Comparison of ENCODE assay signal across 11 cellular contexts in genomic region chr5:135890867-135891266, GRCh38. TPM values are rescaled to one million over a fixed set of nuclear protein-coding genes. Genes with fewer than 3 reads are reported as not detected.
DNase-seq lines count a peak whose midpoint lies in the region; ATAC-seq and TF ChIP-seq lines count a peak whose summit lies in the region.
"Had no signal": no experiment of that assay in that cellular context is flagged by ENCODE, and none has a peak within 500 bp of the region (broad histone marks: within the 10 kb centered on the region; RNA-seq: fewer than 3 reads in every experiment).

No MANE protein-coding gene starts in this region.

- peaks cover 4 to 12% of the 10 kb centered on the region in 2 donors for H3K4me1 Mint-ChIP-seq in effector memory CD8-positive, alpha-beta T cell (ENCODE audit: low read depth in 2 of 2)
- peaks cover 16% of the 10 kb centered on the region for H3K4me1 Mint-ChIP-seq in WTC11

- POLR2A ChIA-PET in WTC11 (lab: Charles Lee), result interaction anchor here (0.9 kb wide), 1 partner anchor 241 kb away, joined by 3 read pairs; the partner anchor contains the start of gene SMAD5

- H3K36me3 Mint-ChIP-seq in effector memory CD8-positive, alpha-beta T cell (ENCODE audit: insufficient read depth), result no peaks in the 10 kb centered on the region
- H3K36me3 Mint-ChIP-seq in WTC11, result no peaks in the 10 kb centered on the region

- no peak overlapping the region for H3K4me3 Mint-ChIP-seq in effector memory CD8-positive, alpha-beta T cell
- no peak overlapping the region for H3K4me3 Mint-ChIP-seq in WTC11

- no peak for TF ChIP-seq CTCF in WTC11 (IDR thresholded peaks at IDR 0.05)

- DNase-seq in HT1080 (ENCODE audit: low read depth), result peak; percentile 21
- DNase-seq in effector memory CD8-positive, alpha-beta T cell, result no peak
- DNase-seq in WTC11 (ENCODE audit: low spot score), result no peak
- DNase-seq in D341Med (ENCODE audit: low spot score), result no peak
- no peak for DNase-seq in AG08396 (ENCODE audit: low spot score)
- DNase-seq: NCI-H82 had no signal

- ATAC-seq in GM18867 (IDR thresholded peaks at IDR 0.05; ENCODE audit: unreplicated experiment) (peak; percentile 75), GM21390 (IDR thresholded peaks at IDR 0.05; ENCODE audit: unreplicated experiment) (peak; percentile 58), WTC11 (no peak)
- ATAC-seq in effector memory CD8-positive, alpha-beta T cell (replicated peaks), result peak; percentile 16

- H3K9me3 Mint-ChIP-seq in effector memory CD8-positive, alpha-beta T cell, result no peaks in the 10 kb centered on the region
- H3K9me3 Mint-ChIP-seq in WTC11, result no peaks in the 10 kb centered on the region

- CTCF ChIA-PET in WTC11 (lab: Charles Lee), result interaction anchor here (1.2 to 5.9 kb wide), 11 partner anchors 17 to 330 kb away, joined by 4 to 33 read pairs (median 8); partner anchors contain the start of genes SLC25A48 and TGFBI

- peaks cover 13 to 37% of the 10 kb centered on the region in 2 donors for H3K27me3 Mint-ChIP-seq in effector memory CD8-positive, alpha-beta T cell
- peaks cover 26% of the 10 kb centered on the region for H3K27me3 Mint-ChIP-seq in WTC11 (ENCODE audit: low read depth)

- no peak overlapping the region for H3K27ac Mint-ChIP-seq in effector memory CD8-positive, alpha-beta T cell
- H3K27ac Mint-ChIP-seq in WTC11, result no peak overlapping the region

TF ChIP-seq in WTC11, 78 proteins besides CTCF, POLR2A, EP300 and RAD21:
- no peak for TF ChIP-seq TP53 (CRISPR knock-in tag; IDR thresholded peaks at IDR 0.05)
- no peak for TF ChIP-seq FOXK1 (CRISPR knock-in tag; IDR thresholded peaks at IDR 0.05)
- no peak for TF ChIP-seq NFATC4 (CRISPR knock-in tag; IDR thresholded peaks at IDR 0.05)
- TF ChIP-seq ZNF396 (CRISPR knock-in tag; IDR thresholded peaks at IDR 0.05; ENCODE audit: borderline replicate concordance), result no peak
- no peak for TF ChIP-seq ZNF512 (CRISPR knock-in tag; IDR thresholded peaks at IDR 0.05; ENCODE audit: borderline replicate concordance)
- TF ChIP-seq ZNF425 (CRISPR knock-in tag; conservative IDR thresholded peaks at IDR 0.05), result no peak
- TF ChIP-seq SMAD3 (CRISPR knock-in tag; IDR thresholded peaks at IDR 0.05; ENCODE audit: borderline replicate concordance), result no peak
- no peak for TF ChIP-seq ERG (CRISPR knock-in tag; IDR thresholded peaks at IDR 0.05)
- no peak for TF ChIP-seq ARID4B (CRISPR knock-in tag; IDR thresholded peaks at IDR 0.05; ENCODE audit: borderline replicate concordance)
- TF ChIP-seq IRF2 (CRISPR knock-in tag; IDR thresholded peaks at IDR 0.05; ENCODE audit: borderline replicate concordance, low read depth), result no peak

RNA-seq across cellular contexts. Expression of gene IL9, which starts 4.8 kb away (rescaled TPM):
- not detected in 2 replicates for total RNA-seq in HT1080 (2014; rRNA removed; shearing (Covaris generic))
- polyA plus RNA-seq in HT1080 (2015; cell fraction: cytosol; rRNA removed), result not detected in 2 replicates
- polyA plus RNA-seq in HT1080 (2015; cell fraction: nucleus; rRNA removed), result not detected in 2 replicates
- total RNA-seq in WTC11 (2021), result not detected in 3 replicates
- total RNA-seq: lung, skeletal muscle tissue had no signal
- polyA plus RNA-seq: esophagus, lung had no signal

RNA-seq across cellular contexts. Expression of gene SLC25A48, which starts 56.4 kb away (rescaled TPM):
- 1.4 TPM in 1 of 2 replicates, not detected in the other for total RNA-seq in HT1080 (2014; rRNA removed; shearing (Covaris generic))
- polyA plus RNA-seq in HT1080 (2015; cell fraction: cytosol; rRNA removed), result 0.08 TPM in 1 of 2 replicates, not detected in the other
- polyA plus RNA-seq in HT1080 (2015; cell fraction: nucleus; rRNA removed), result not detected in 2 replicates
- 0.76 to 1.1 TPM (median 1.1 TPM) in 3 replicates for total RNA-seq in WTC11 (2021)
- total RNA-seq: lung had no signal
- polyA plus RNA-seq: lung had no signal
